In the genomic region with DNA sequence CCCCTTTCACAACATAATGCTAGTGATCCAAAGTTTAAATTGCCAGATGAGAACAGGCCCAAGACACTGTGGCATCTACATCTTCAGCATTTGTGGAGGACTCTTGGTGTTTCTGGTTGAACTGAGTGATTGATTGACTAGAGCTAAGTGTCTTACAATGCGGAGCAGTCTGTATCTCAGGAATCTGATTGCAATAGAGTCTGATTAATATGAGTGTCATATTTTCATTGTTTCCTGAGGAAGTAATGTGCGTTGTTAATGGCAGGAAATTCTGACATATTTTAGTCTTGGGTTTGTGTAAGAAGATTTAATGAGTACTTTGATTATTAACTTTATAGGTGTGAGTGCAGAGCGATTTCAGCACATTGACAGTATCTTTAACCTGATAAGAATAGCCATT, we compare ENCODE assay signal across 22 cellular contexts.
DNase-seq lines count a peak whose midpoint lies in the region; ATAC-seq and TF ChIP-seq lines count a peak whose summit lies in the region.
"Had no signal": no experiment of that assay in that cellular context is flagged by ENCODE, and none has a peak within 500 bp of the region (broad histone marks: within the 10 kb centered on the region; RNA-seq: fewer than 3 reads in every experiment).

No MANE protein-coding gene starts in this region.

- peaks cover 39% of the 10 kb centered on the region for H3K4me1 ChIP-seq in PC-3 (ENCODE audit: insufficient read depth, low read length)

- H3K36me3 ChIP-seq in PC-3 (ENCODE audit: low read depth, low read length): no peaks in the 10 kb centered on the region

- no peak overlapping the region for H3K9ac ChIP-seq in PC-3 (ENCODE audit: low read length)

- H3K4me3 ChIP-seq in PC-3 (ENCODE audit: low read length): no peak overlapping the region
- H3K4me3 ChIP-seq: GM23338, SK-N-MC had no signal

- peak overlapping the region; percentile 23; the same call in 1 of the 2 replicates for H2AFZ ChIP-seq in PC-3 (ENCODE audit: low read length)
- H2AFZ ChIP-seq: GM23338 had no signal

- H3F3A ChIP-seq in PC-3 (ENCODE audit: low read length, unreplicated experiment): no peaks in the 10 kb centered on the region

- POLR2A ChIA-PET in PC-3 (lab: Charles Lee; ENCODE audit: unreplicated experiment): interaction anchor here (0.6 kb wide), 1 partner anchor 13 kb away, joined by 3 read pairs; no protein-coding TSS in a partner anchor

- no peaks in the 10 kb centered on the region for H3K9me3 ChIP-seq in PC-3 (ENCODE audit: low read length)

- H3K27ac ChIP-seq in PC-3 (ENCODE audit: low read length): peak overlapping the region; percentile 36
- H3K27ac ChIP-seq: SK-N-MC had no signal

- intact Hi-C loops in PC-3 (cut with micrococcal nuclease): no loop called here

- TF ChIP-seq CTCF in PC-3 (conservative IDR thresholded peaks at IDR 0.05; ENCODE audit: low read depth, low read length): no peak

- no peaks in the 10 kb centered on the region for H4K20me1 ChIP-seq in PC-3 (ENCODE audit: low read length)

- H3K9me2 ChIP-seq in PC-3 (replicated peaks; ENCODE audit: low read length): no peaks in the 10 kb centered on the region

- peak; percentile 60 for ATAC-seq in PC-3
- ATAC-seq: GM23338, Panc1 had no signal

- CTCF ChIA-PET in PC-3 (lab: Charles Lee): interaction anchor here (0.6 kb wide), 1 partner anchor 34 kb away, joined by 3 read pairs; no protein-coding TSS in a partner anchor

- DNase-seq in ELR (ENCODE audit: low read depth) (peak; percentile 16), PC-3 (peak; percentile 52), dermis blood vessel endothelial cell (peak; percentile 34), iris pigment epithelial cell (ENCODE audit: low read depth) (peak; percentile 20), NCI-H1694 (lab: John Stamatoyannopoulos, UW) (no peak), NCI-H2081 (lab: John Stamatoyannopoulos, UW) (no peak), HuH-7 (ENCODE audit: low spot score) (no peak)
- DNase-seq: C1 segment of cervical spinal cord; CD4-positive, alpha-beta memory T cell; COR-L47; DMS53; H9; HFFc6; NCI-H1105; NCI-H146; NCI-H2029; NCI-H446 treated with DMSO at 0.1 percent for 48 hours; NCI-H526 treated with DMSO at 0.1 percent for 48 hours; SIG-M5 had no signal

- peak overlapping the region; percentile 28 for H3K4me2 ChIP-seq in PC-3 (ENCODE audit: low read length)
- H3K4me2 ChIP-seq: GM23338 had no signal

- BruUV-seq in PC-3 (replicated peaks; lab: Mats Ljungman, UMichigan): no TSS peak

- no peaks in the 10 kb centered on the region for H3K79me2 ChIP-seq in PC-3 (ENCODE audit: low read length)

- no peaks in the 10 kb centered on the region for H3K27me3 ChIP-seq in PC-3 (ENCODE audit: low read length)

Comparison
In these comparisons a context has a peak if more than half of its experiments do, and no peak if none do; other contexts are left out.
1. DNase-seq: peak in ELR (single experiment), PC-3 (single experiment), dermis blood vessel endothelial cell (single experiment) and iris pigment epithelial cell (single experiment); none in NCI-H1694 (single experiment), NCI-H2081 (0 of 2) and HuH-7 (single experiment).